Comparison of ENCODE assay signal across 1 cellular context in the genomic region with DNA sequence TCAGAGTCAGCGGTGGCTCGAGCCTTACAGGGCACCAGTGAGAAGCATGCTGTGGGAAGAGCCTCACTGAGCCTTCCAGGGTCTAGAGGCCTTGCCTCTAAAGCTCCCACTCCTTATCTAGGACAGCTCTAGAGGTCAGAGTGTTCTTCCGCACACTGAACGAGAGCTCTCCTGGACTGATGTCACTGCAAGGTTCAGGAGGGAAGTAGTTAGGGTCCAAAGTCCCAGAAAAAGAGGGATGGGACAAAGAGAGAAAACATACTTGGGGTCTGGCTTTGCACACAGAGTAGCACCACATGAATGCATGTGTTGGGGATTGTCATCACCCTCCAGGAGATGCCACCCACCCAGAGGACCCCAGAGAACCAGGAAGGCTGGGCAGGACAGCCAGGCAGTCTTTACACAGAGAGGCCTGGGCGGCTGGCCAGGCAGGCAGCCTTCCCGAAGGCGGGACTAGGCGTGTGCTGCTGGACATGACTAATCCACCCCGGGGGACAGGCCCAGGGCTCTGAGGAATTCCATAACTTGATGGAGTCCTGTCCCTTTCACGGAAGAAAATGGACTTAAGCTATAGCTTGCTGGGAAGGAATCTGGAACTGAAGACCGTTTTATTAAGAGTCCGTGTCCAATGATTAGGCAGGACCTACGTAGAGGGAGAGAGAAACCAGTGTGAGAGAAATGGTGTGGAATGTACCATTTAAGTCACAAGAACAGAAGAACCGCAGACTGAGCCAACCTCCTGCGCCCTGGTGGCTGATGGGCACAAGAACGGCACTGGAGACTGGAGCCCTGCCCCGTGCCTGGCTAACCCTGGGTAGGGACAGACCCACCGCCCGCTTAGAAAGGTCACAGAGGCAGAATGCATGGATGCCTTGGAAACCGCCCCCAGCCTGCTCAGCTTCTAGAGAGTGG.
A peak's percentile ranks its signal among the peaks of the same experiment; 100 is the strongest.
TF ChIP-seq lines count a peak whose summit lies in the region.

No MANE protein-coding gene starts in this region.

TF ChIP-seq in SK-N-SH, 30 proteins besides CTCF, POLR2A, EP300 and RAD21 (continued from another document):
- TF ChIP-seq, protein P1, sequence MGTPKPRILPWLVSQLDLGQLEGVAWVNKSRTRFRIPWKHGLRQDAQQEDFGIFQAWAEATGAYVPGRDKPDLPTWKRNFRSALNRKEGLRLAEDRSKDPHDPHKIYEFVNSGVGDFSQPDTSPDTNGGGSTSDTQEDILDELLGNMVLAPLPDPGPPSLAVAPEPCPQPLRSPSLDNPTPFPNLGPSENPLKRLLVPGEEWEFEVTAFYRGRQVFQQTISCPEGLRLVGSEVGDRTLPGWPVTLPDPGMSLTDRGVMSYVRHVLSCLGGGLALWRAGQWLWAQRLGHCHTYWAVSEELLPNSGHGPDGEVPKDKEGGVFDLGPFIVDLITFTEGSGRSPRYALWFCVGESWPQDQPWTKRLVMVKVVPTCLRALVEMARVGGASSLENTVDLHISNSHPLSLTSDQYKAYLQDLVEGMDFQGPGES (IDR thresholded peaks at IDR 0.05; ENCODE audit: low read depth, low read length): no peak
- peak; percentile 12; the same call in 1 of the 2 replicates for TF ChIP-seq TCF12 (IDR thresholded peaks at IDR 0.05)
- TF ChIP-seq FOSL2 (IDR thresholded peaks at IDR 0.05; ENCODE audit: borderline replicate concordance, low read depth): peak; percentile 65; the same call in 1 of the 2 replicates
- TF ChIP-seq, protein P2, sequence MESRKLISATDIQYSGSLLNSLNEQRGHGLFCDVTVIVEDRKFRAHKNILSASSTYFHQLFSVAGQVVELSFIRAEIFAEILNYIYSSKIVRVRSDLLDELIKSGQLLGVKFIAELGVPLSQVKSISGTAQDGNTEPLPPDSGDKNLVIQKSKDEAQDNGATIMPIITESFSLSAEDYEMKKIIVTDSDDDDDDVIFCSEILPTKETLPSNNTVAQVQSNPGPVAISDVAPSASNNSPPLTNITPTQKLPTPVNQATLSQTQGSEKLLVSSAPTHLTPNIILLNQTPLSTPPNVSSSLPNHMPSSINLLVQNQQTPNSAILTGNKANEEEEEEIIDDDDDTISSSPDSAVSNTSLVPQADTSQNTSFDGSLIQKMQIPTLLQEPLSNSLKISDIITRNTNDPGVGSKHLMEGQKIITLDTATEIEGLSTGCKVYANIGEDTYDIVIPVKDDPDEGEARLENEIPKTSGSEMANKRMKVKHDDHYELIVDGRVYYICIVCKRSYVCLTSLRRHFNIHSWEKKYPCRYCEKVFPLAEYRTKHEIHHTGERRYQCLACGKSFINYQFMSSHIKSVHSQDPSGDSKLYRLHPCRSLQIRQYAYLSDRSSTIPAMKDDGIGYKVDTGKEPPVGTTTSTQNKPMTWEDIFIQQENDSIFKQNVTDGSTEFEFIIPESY (IDR thresholded peaks at IDR 0.05; ENCODE audit: borderline replicate concordance, low read depth): no peak
TF ChIP-seq in SK-N-SH: peak in this region for 3.
